ENCODE assay signal across 8 cellular contexts in the genomic region with DNA sequence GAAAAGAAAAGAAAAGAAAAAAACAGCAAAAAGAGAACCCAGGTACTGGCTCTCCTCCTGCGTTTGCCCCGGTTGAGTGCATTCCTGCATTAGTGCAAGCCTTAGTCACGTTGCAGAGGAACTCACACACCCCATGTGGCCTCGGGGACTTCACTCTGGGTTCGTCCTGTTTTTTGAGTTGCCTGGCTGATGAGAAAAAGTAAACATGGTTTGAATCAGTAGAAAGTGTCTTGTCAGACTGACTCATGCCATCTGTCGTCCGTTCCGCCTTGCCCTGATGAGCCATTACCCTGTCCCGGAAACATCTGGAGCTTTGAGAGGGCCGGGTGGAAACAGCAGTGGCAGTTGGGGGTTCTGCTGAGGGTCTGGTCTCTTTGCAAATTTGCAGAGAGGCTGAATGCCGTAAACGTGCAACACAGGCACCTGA. TPM values are rescaled to one million over a fixed set of nuclear protein-coding genes. Genes with fewer than 3 reads are reported as not detected.
DNase-seq lines count a peak whose midpoint lies in the region; ATAC-seq and TF ChIP-seq lines count a peak whose summit lies in the region.

No MANE protein-coding gene starts in this region.

- H3K27me3 ChIP-seq in RWPE2 (ENCODE audit: insufficient read depth, poor library complexity, severe bottlenecking), result no peaks in the 10 kb centered on the region
- H3K27me3 ChIP-seq in mammary epithelial cell (ENCODE audit: insufficient read depth, low read length), result no peaks in the 10 kb centered on the region
- H3K27me3 ChIP-seq in liver (ENCODE audit: control insufficient read depth in 4 of 4, insufficient read depth in 4 of 4, low read length in 3 of 4), result no peaks in the 10 kb centered on the region

- no peak overlapping the region for H2AFZ ChIP-seq in mammary epithelial cell (ENCODE audit: low read depth, low read length)

- BruUV-seq in mammary epithelial cell (replicated peaks; lab: Mats Ljungman, UMichigan), result no TSS peak

- CTCF ChIA-PET in mammary epithelial cell (lab: Charles Lee; ENCODE audit: low non-redundant PET), result no interaction called here

- intact Hi-C loops in mammary epithelial cell (cut with micrococcal nuclease), result loop anchor here (1.0 kb wide), 1 partner anchor 16 kb away; a partner anchor contains a TSS

- TF ChIP-seq RAD21 in liver (IDR thresholded peaks at IDR 0.05), result peak in 1 of 2 donors; percentile 19

- in situ Hi-C loops in mammary epithelial cell (cut with MboI; ENCODE audit: low sequenced_read_pairs in 2 of 2), result no loop called here

- TF ChIP-seq CTCF in RWPE2 (IDR thresholded peaks at IDR 0.05; ENCODE audit: poor library complexity, severe bottlenecking), result peak; percentile 4
- TF ChIP-seq CTCF in mammary epithelial cell (conservative IDR thresholded peaks at IDR 0.05 in 1 of 2, IDR thresholded peaks at IDR 0.05 in 1 of 2; ENCODE audit: extremely low read depth in 1 of 2, insufficient read depth in 1 of 2, low read depth in 1 of 2, low read length in 2 of 2), result no peak
- no peak for TF ChIP-seq CTCF in liver (IDR thresholded peaks at IDR 0.05; ENCODE audit: low read depth, low read length, missing input control)

- no peak overlapping the region for H3K4me3 ChIP-seq in RWPE2 (ENCODE audit: severe bottlenecking)
- no peak overlapping the region for H3K4me3 ChIP-seq in mammary epithelial cell (replicated peaks in 1 of 3; ENCODE audit: insufficient read depth in 1 of 3, low read depth in 2 of 3, low read length in 3 of 3)
- no peak overlapping the region for H3K4me3 ChIP-seq in liver (ENCODE audit: low read depth in 1 of 3, low read length in 3 of 3)

- H4K20me1 ChIP-seq in mammary epithelial cell (ENCODE audit: insufficient read depth, low read length), result no peaks in the 10 kb centered on the region

- WGBS in mammary epithelial cell (ENCODE audit: low coverage, missing lambda C conversion rate), result 19% methylated on average over 3 of the region's 12 CpGs
- WGBS in liver, result 46% methylated on average over 12 of the region's 12 CpGs

- H3K36me3 ChIP-seq in RWPE2 (ENCODE audit: low read depth), result peaks cover 29% of the 10 kb centered on the region
- H3K36me3 ChIP-seq in mammary epithelial cell (ENCODE audit: insufficient read depth, low read length), result no peaks in the 10 kb centered on the region
- H3K36me3 ChIP-seq in liver (ENCODE audit: control insufficient read depth in 4 of 4, insufficient read depth in 3 of 4, low read depth in 1 of 4, low read length in 3 of 4), result no peaks in the 10 kb centered on the region

- H3K9ac ChIP-seq in mammary epithelial cell (ENCODE audit: insufficient read depth, low read length), result peak overlapping the region; percentile 56
- H3K9ac ChIP-seq in liver (ENCODE audit: low read depth in 1 of 2, low read length in 2 of 2), result no peak overlapping the region

- dilution Hi-C loops in mammary epithelial cell (cut with HindIII; ENCODE audit: low sequenced_read_pairs), result no loop called here

- DNase-seq in RWPE2 (ENCODE audit: low spot score) (peak; percentile 96), mammary epithelial cell (peak; percentile 98), COR-L47 (lab: John Stamatoyannopoulos, UW) (no peak), D341Med (ENCODE audit: low spot score) (no peak)
- peak; percentile 25 to 29 for DNase-seq in stimulated activated CD8-positive, alpha-beta memory T cell treated with anti-CD3 and anti-CD28 coated beads, Interleukin-7, amount 100 ng/mL, for 1 hour (ENCODE audit: low read depth in 2 of 2)

- H3K4me1 ChIP-seq in RWPE2 (ENCODE audit: insufficient read depth, poor library complexity, severe bottlenecking) (peaks cover 81% of the 10 kb centered on the region), mammary epithelial cell (ENCODE audit: insufficient read depth, low read length) (peaks cover 35% of the 10 kb centered on the region), liver (ENCODE audit: control insufficient read depth in 4 of 4, insufficient read depth in 4 of 4, low read length in 3 of 4) (peaks cover 1 to 12% (median 7%) of the 10 kb centered on the region in 4 donors)

- no peaks in the 10 kb centered on the region for H3K9me3 ChIP-seq in RWPE2 (ENCODE audit: severe bottlenecking)
- H3K9me3 ChIP-seq in mammary epithelial cell (replicated peaks; ENCODE audit: insufficient read depth, low read length), result no peaks in the 10 kb centered on the region
- H3K9me3 ChIP-seq in liver (ENCODE audit: control insufficient read depth in 4 of 4, low read length in 3 of 4), result no peaks in the 10 kb centered on the region

- H3K79me2 ChIP-seq in mammary epithelial cell (ENCODE audit: insufficient read depth, low read length), result peaks cover 75% of the 10 kb centered on the region

- ATAC-seq in GM18511 (IDR thresholded peaks at IDR 0.05; ENCODE audit: unreplicated experiment) (peak; percentile 89), HG02938 (IDR thresholded peaks at IDR 0.05; ENCODE audit: unreplicated experiment) (peak; percentile 85), RWPE2 (ENCODE audit: low read depth) (peak; percentile 71)

- H3K27ac ChIP-seq in RWPE2 (ENCODE audit: poor library complexity, severe bottlenecking) (peak overlapping the region; percentile 99), mammary epithelial cell (ENCODE audit: insufficient read depth, low read depth, low read length) (peak overlapping the region; percentile 90), liver (ENCODE audit: low read depth in 1 of 2, low read length in 2 of 2) (peak overlapping the region; percentile 46 to 49)

- no peak overlapping the region for H3K4me2 ChIP-seq in mammary epithelial cell (ENCODE audit: insufficient read depth, low read depth, low read length)

TF ChIP-seq in liver, 16 proteins besides CTCF, POLR2A, EP300 and RAD21 (continues in another document):
- TF ChIP-seq RXRA (IDR thresholded peaks at IDR 0.05) (peak in 1 of 2 donors; percentile 54), YY1 (IDR thresholded peaks at IDR 0.05) (no peak), GABPA (IDR thresholded peaks at IDR 0.05 in 1 of 2, conservative IDR thresholded peaks at IDR 0.05 in 1 of 2) (no peak), SP1 (IDR thresholded peaks at IDR 0.05) (peak; percentile 32), JUND (IDR thresholded peaks at IDR 0.05) (peak in 1 of 2 donors; percentile 16), TAF1 (conservative IDR thresholded peaks at IDR 0.05) (no peak), NR2F2 (IDR thresholded peaks at IDR 0.05) (no peak), HNF4G (IDR thresholded peaks at IDR 0.05) (no peak), HNF4A (conservative IDR thresholded peaks at IDR 0.05) (peak in 1 of 2 donors; percentile 14), FOXA2 (IDR thresholded peaks at IDR 0.05) (no peak)
- TF ChIP-seq, protein P1, sequence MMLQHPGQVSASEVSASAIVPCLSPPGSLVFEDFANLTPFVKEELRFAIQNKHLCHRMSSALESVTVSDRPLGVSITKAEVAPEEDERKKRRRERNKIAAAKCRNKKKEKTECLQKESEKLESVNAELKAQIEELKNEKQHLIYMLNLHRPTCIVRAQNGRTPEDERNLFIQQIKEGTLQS (IDR thresholded peaks at IDR 0.05), result no peak
- TF ChIP-seq, protein P2, sequence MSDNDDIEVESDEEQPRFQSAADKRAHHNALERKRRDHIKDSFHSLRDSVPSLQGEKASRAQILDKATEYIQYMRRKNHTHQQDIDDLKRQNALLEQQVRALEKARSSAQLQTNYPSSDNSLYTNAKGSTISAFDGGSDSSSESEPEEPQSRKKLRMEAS (IDR thresholded peaks at IDR 0.05), result no peak
- TF ChIP-seq, protein P3, sequence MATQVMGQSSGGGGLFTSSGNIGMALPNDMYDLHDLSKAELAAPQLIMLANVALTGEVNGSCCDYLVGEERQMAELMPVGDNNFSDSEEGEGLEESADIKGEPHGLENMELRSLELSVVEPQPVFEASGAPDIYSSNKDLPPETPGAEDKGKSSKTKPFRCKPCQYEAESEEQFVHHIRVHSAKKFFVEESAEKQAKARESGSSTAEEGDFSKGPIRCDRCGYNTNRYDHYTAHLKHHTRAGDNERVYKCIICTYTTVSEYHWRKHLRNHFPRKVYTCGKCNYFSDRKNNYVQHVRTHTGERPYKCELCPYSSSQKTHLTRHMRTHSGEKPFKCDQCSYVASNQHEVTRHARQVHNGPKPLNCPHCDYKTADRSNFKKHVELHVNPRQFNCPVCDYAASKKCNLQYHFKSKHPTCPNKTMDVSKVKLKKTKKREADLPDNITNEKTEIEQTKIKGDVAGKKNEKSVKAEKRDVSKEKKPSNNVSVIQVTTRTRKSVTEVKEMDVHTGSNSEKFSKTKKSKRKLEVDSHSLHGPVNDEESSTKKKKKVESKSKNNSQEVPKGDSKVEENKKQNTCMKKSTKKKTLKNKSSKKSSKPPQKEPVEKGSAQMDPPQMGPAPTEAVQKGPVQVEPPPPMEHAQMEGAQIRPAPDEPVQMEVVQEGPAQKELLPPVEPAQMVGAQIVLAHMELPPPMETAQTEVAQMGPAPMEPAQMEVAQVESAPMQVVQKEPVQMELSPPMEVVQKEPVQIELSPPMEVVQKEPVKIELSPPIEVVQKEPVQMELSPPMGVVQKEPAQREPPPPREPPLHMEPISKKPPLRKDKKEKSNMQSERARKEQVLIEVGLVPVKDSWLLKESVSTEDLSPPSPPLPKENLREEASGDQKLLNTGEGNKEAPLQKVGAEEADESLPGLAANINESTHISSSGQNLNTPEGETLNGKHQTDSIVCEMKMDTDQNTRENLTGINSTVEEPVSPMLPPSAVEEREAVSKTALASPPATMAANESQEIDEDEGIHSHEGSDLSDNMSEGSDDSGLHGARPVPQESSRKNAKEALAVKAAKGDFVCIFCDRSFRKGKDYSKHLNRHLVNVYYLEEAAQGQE (IDR thresholded peaks at IDR 0.05), result no peak
- TF ChIP-seq, protein P4, sequence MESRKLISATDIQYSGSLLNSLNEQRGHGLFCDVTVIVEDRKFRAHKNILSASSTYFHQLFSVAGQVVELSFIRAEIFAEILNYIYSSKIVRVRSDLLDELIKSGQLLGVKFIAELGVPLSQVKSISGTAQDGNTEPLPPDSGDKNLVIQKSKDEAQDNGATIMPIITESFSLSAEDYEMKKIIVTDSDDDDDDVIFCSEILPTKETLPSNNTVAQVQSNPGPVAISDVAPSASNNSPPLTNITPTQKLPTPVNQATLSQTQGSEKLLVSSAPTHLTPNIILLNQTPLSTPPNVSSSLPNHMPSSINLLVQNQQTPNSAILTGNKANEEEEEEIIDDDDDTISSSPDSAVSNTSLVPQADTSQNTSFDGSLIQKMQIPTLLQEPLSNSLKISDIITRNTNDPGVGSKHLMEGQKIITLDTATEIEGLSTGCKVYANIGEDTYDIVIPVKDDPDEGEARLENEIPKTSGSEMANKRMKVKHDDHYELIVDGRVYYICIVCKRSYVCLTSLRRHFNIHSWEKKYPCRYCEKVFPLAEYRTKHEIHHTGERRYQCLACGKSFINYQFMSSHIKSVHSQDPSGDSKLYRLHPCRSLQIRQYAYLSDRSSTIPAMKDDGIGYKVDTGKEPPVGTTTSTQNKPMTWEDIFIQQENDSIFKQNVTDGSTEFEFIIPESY (IDR thresholded peaks at IDR 0.05), result no peak

RNA-seq across cellular contexts. Expression of a gene that starts 16.3 kb away (rescaled TPM):
- 10 to 100 TPM; 27.0 to 66.4 TPM for total RNA-seq in mammary epithelial cell
- 91.6 TPM for polyA plus RNA-seq in mammary epithelial cell
- 122 TPM for polyA minus RNA-seq in mammary epithelial cell
- total RNA-seq in liver, result 10 to 100 TPM; 49.9 to 62.7 TPM
- 100 to 1,000 TPM; 142 to 165 TPM for polyA plus RNA-seq in liver

RNA-seq across cellular contexts. Expression of a gene that starts 44.5 kb away (rescaled TPM):
- total RNA-seq in mammary epithelial cell, result 1 to 10 TPM; 2.2 to 7.2 TPM
- 0.11 TPM for polyA plus RNA-seq in mammary epithelial cell
- not detected for polyA minus RNA-seq in mammary epithelial cell
- under 1 TPM in 1 of 2 donors, not detected in 1; 0.93 TPM for total RNA-seq in liver
- under 1 TPM; 0.02 to 0.74 TPM for polyA plus RNA-seq in liver

Comparison
In these comparisons a context has a peak if more than half of its experiments do, and no peak if none do; other contexts are left out.
1. DNase-seq: peak in RWPE2 (single experiment), mammary epithelial cell (single experiment) and stimulated activated CD8-positive, alpha-beta memory T cell treated with anti-CD3 and anti-CD28 coated beads, Interleukin-7, amount 100 ng/mL, for 1 hour (2 of 2); none in COR-L47 (single experiment) and D341Med (single experiment).
2. H3K27ac ChIP-seq: peak in every context shown above with its lines; median percentile 99 in RWPE2; 90 in mammary epithelial cell; 48 in liver.
3. Peak in every context shown above with its lines, with median percentiles within 50 percentile points of each other: ATAC-seq.